In the genomic region with DNA sequence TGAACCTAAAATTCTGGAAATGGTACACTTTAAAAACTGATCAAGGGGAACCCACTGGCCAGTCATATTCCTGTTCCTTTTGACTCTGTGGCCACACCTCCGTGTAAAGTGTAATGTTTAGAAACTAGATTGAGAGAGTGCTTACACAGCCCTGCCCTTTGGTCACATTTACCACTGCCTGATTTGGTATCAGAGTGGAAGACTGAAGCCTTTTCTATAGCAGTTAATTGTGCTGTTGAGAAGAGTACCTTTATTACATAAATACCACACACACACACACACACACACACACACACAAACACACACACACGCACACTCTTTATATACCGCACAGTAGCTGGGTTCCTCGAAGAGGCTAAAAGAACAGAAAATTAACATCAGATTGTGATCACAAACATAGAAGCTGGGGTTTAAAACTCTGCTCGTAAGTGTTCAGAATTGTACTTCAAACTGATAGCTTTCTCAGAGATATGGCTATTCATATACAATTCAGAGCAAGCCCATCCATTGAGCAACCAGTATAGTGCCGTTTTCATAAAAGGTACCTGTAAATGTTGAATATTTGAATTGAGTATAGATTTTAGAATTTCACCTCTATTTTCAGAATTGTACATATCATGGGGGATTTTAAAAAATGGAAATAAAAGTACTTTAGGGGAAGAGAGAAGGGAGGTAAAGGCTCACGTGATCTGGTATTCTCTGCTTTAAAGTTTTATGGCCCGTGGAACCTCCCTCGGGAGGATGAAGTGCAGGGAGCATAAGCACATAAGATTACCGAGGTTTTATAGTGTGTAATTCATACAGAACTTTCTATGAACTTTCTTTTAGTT, we compare ENCODE assay signal across 1 cellular context.
TF ChIP-seq lines count a peak whose summit lies in the region.

No MANE protein-coding gene starts in this region.

TF ChIP-seq in GM23338, 12 proteins besides CTCF, POLR2A, EP300 and RAD21 (continued from another document):
- TF ChIP-seq, protein P1, sequence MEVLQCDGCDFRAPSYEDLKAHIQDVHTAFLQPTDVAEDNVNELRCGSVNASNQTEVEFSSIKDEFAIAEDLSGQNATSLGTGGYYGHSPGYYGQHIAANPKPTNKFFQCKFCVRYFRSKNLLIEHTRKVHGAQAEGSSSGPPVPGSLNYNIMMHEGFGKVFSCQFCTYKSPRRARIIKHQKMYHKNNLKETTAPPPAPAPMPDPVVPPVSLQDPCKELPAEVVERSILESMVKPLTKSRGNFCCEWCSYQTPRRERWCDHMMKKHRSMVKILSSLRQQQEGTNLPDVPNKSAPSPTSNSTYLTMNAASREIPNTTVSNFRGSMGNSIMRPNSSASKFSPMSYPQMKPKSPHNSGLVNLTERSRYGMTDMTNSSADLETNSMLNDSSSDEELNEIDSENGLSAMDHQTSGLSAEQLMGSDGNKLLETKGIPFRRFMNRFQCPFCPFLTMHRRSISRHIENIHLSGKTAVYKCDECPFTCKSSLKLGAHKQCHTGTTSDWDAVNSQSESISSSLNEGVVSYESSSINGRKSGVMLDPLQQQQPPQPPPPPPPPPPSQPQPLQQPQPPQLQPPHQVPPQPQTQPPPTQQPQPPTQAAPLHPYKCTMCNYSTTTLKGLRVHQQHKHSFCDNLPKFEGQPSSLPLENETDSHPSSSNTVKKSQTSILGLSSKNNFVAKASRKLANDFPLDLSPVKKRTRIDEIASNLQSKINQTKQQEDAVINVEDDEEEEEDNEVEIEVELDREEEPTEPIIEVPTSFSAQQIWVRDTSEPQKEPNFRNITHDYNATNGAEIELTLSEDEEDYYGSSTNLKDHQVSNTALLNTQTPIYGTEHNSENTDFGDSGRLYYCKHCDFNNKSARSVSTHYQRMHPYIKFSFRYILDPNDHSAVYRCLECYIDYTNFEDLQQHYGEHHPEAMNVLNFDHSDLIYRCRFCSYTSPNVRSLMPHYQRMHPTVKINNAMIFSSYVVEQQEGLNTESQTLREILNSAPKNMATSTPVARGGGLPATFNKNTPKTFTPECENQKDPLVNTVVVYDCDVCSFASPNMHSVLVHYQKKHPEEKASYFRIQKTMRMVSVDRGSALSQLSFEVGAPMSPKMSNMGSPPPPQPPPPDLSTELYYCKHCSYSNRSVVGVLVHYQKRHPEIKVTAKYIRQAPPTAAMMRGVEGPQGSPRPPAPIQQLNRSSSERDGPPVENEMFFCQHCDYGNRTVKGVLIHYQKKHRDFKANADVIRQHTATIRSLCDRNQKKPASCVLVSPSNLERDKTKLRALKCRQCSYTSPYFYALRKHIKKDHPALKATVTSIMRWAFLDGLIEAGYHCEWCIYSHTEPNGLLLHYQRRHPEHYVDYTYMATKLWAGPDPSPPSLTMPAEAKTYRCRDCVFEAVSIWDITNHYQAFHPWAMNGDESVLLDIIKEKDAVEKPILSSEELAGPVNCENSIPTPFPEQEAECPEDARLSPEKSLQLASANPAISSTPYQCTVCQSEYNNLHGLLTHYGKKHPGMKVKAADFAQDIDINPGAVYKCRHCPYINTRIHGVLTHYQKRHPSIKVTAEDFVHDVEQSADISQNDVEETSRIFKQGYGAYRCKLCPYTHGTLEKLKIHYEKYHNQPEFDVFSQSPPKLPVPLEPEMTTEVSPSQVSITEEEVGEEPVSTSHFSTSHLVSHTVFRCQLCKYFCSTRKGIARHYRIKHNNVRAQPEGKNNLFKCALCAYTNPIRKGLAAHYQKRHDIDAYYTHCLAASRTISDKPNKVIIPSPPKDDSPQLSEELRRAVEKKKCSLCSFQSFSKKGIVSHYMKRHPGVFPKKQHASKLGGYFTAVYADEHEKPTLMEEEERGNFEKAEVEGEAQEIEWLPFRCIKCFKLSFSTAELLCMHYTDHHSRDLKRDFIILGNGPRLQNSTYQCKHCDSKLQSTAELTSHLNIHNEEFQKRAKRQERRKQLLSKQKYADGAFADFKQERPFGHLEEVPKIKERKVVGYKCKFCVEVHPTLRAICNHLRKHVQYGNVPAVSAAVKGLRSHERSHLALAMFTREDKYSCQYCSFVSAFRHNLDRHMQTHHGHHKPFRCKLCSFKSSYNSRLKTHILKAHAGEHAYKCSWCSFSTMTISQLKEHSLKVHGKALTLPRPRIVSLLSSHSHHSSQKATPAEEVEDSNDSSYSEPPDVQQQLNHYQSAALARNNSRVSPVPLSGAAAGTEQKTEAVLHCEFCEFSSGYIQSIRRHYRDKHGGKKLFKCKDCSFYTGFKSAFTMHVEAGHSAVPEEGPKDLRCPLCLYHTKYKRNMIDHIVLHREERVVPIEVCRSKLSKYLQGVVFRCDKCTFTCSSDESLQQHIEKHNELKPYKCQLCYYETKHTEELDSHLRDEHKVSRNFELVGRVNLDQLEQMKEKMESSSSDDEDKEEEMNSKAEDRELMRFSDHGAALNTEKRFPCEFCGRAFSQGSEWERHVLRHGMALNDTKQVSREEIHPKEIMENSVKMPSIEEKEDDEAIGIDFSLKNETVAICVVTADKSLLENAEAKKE (CRISPR knock-in tag; IDR thresholded peaks at IDR 0.05) = no peak
- TF ChIP-seq JUNB (IDR thresholded peaks at IDR 0.05; ENCODE audit: unreplicated experiment) (no peak), CREB1 (CRISPR knock-in tag; IDR thresholded peaks at IDR 0.05; ENCODE audit: low read depth) (no peak), EZH2 (IDR thresholded peaks at IDR 0.05; ENCODE audit: low read depth, unreplicated experiment) (no peak), ZNF114 (CRISPR knock-in tag; IDR thresholded peaks at IDR 0.05) (no peak), EZH2phosphoT487 (IDR thresholded peaks at IDR 0.05; ENCODE audit: unreplicated experiment) (no peak), POLR2AphosphoS5 (IDR thresholded peaks at IDR 0.05; ENCODE audit: low read depth) (no peak)
- TF ChIP-seq, protein P2, sequence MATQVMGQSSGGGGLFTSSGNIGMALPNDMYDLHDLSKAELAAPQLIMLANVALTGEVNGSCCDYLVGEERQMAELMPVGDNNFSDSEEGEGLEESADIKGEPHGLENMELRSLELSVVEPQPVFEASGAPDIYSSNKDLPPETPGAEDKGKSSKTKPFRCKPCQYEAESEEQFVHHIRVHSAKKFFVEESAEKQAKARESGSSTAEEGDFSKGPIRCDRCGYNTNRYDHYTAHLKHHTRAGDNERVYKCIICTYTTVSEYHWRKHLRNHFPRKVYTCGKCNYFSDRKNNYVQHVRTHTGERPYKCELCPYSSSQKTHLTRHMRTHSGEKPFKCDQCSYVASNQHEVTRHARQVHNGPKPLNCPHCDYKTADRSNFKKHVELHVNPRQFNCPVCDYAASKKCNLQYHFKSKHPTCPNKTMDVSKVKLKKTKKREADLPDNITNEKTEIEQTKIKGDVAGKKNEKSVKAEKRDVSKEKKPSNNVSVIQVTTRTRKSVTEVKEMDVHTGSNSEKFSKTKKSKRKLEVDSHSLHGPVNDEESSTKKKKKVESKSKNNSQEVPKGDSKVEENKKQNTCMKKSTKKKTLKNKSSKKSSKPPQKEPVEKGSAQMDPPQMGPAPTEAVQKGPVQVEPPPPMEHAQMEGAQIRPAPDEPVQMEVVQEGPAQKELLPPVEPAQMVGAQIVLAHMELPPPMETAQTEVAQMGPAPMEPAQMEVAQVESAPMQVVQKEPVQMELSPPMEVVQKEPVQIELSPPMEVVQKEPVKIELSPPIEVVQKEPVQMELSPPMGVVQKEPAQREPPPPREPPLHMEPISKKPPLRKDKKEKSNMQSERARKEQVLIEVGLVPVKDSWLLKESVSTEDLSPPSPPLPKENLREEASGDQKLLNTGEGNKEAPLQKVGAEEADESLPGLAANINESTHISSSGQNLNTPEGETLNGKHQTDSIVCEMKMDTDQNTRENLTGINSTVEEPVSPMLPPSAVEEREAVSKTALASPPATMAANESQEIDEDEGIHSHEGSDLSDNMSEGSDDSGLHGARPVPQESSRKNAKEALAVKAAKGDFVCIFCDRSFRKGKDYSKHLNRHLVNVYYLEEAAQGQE (IDR thresholded peaks at IDR 0.05; ENCODE audit: unreplicated experiment) = no peak
TF ChIP-seq in GM23338: peak in this region for 0.
